Comparison of ENCODE assay signal across 32 cellular contexts in genomic region chr7:112715525-112715924, GRCh38.
"Had no signal": no experiment of that assay in that cellular context is flagged by ENCODE, and none has a peak within 500 bp of the region (broad histone marks: within the 10 kb centered on the region; RNA-seq: fewer than 3 reads in every experiment).

No MANE protein-coding gene starts in this region.

- H3K27ac Mint-ChIP-seq: activated CD4-positive, alpha-beta memory T cell treated with anti-CD3 and anti-CD28 coated beads for 36 hours; activated CD4-positive, alpha-beta T cell treated with anti-CD3 and anti-CD28 coated beads for 36 hours; activated CD4-positive, alpha-beta T cell treated with anti-CD3 and anti-CD28 coated beads, Interleukin-2, amount 10 ng/mL, durations not matched to agents 24 days and 14 days; activated CD8-positive, alpha-beta memory T cell treated with anti-CD3 and anti-CD28 coated beads, Interleukin-2, amount 10 ng/mL, durations not matched to agents 7 days and 5 days; activated CD8-positive, alpha-beta T cell treated with anti-CD3 and anti-CD28 coated beads, Interleukin-2, amount 10 ng/mL, durations not matched to agents 7 days and 5 days; activated naive CD4-positive, alpha-beta T cell treated with anti-CD3 and anti-CD28 coated beads for 36 hours; activated naive CD4-positive, alpha-beta T cell treated with anti-CD3 and anti-CD28 coated beads, Interleukin-2, amount 50 U/mL, for 24 hours; activated naive CD8-positive, alpha-beta T cell treated with anti-CD3 and anti-CD28 coated beads for 36 hours; activated naive CD8-positive, alpha-beta T cell treated with anti-CD3 and anti-CD28 coated beads, Interleukin-2, amount 50 U/mL, for 24 hours; activated T-helper 1 cell treated with anti-CD3 and anti-CD28 coated beads, Interleukin-12 subunit alpha, Interleukin-12 subunit beta, Interleukin-2, Interleukin-4 antibody, amounts not matched to agents 30 ng/mL and 10 ng/mL and 1 ng/mL, durations not matched to agents 14 hours and 24 hours and 36 hours; activated T-helper 2 cell treated with anti-CD3 and anti-CD28 coated beads, Interferon-gamma antibody, Interleukin-2, Interleukin-4, amounts not matched to agents 10 μg/mL and 5 μg/mL and 100 μg/mL, durations not matched to agents 14 hours and 24 hours and 36 hours; dendritic cell treated with granulocyte-macrophage colony-stimulating factor and Interleukin-4, amounts not matched to agents 40 ng/mL and 50 ng/mL, for 4 days; endodermal cell had no signal

- H3K27me3 Mint-ChIP-seq: activated CD4-positive, alpha-beta memory T cell treated with anti-CD3 and anti-CD28 coated beads for 36 hours; activated CD4-positive, alpha-beta T cell treated with anti-CD3 and anti-CD28 coated beads for 36 hours; activated CD4-positive, alpha-beta T cell treated with anti-CD3 and anti-CD28 coated beads, Interleukin-2, amount 10 ng/mL, durations not matched to agents 24 days and 14 days; activated CD8-positive, alpha-beta memory T cell treated with anti-CD3 and anti-CD28 coated beads, Interleukin-2, amount 10 ng/mL, durations not matched to agents 7 days and 5 days; activated naive CD8-positive, alpha-beta T cell treated with anti-CD3 and anti-CD28 coated beads for 36 hours; dendritic cell treated with granulocyte-macrophage colony-stimulating factor and Interleukin-4, amounts not matched to agents 40 ng/mL and 50 ng/mL, for 4 days had no signal

- H3K27ac ChIP-seq: adrenal gland, ascending aorta, brain microvascular endothelial cell, coronary artery, dorsolateral prefrontal cortex had no signal

- H3K36me3 Mint-ChIP-seq: activated CD4-positive, alpha-beta memory T cell treated with anti-CD3 and anti-CD28 coated beads for 36 hours; activated CD8-positive, alpha-beta memory T cell treated with anti-CD3 and anti-CD28 coated beads, Interleukin-2, amount 10 ng/mL, durations not matched to agents 7 days and 5 days; activated naive CD4-positive, alpha-beta T cell treated with anti-CD3 and anti-CD28 coated beads, Interleukin-2, amount 50 U/mL, for 24 hours; activated naive CD8-positive, alpha-beta T cell treated with anti-CD3 and anti-CD28 coated beads for 36 hours had no signal

- H3K9me3 Mint-ChIP-seq: activated CD4-positive, alpha-beta T cell treated with anti-CD3 and anti-CD28 coated beads, Interleukin-2, amount 10 ng/mL, durations not matched to agents 24 days and 14 days; activated naive CD4-positive, alpha-beta T cell treated with anti-CD3 and anti-CD28 coated beads for 36 hours; activated naive CD4-positive, alpha-beta T cell treated with anti-CD3 and anti-CD28 coated beads, Interleukin-2, amount 50 U/mL, for 24 hours; activated T-helper 1 cell treated with anti-CD3 and anti-CD28 coated beads, Interleukin-12 subunit alpha, Interleukin-12 subunit beta, Interleukin-2, Interleukin-4 antibody, amounts not matched to agents 30 ng/mL and 10 ng/mL and 1 ng/mL, durations not matched to agents 14 hours and 24 hours and 36 hours; activated T-helper 2 cell treated with anti-CD3 and anti-CD28 coated beads, Interferon-gamma antibody, Interleukin-2, Interleukin-4, amounts not matched to agents 10 μg/mL and 5 μg/mL and 100 μg/mL, durations not matched to agents 14 hours and 24 hours and 36 hours; central memory CD8-positive, alpha-beta T cell; dendritic cell treated with granulocyte-macrophage colony-stimulating factor and Interleukin-4, amounts not matched to agents 40 ng/mL and 50 ng/mL, for 4 days had no signal

- H3K9me3 ChIP-seq: adrenal gland had no signal

- H3K4me1 ChIP-seq: adrenal gland, ascending aorta had no signal

- H3K36me3 ChIP-seq: adrenal gland, ascending aorta, brain microvascular endothelial cell had no signal

- H3K27me3 ChIP-seq: adrenal gland, ascending aorta, brain microvascular endothelial cell, dorsolateral prefrontal cortex had no signal

- H3K4me3 Mint-ChIP-seq: activated CD4-positive, alpha-beta memory T cell treated with anti-CD3 and anti-CD28 coated beads for 36 hours; activated CD4-positive, alpha-beta T cell treated with anti-CD3 and anti-CD28 coated beads for 36 hours; activated CD4-positive, alpha-beta T cell treated with anti-CD3 and anti-CD28 coated beads, Interleukin-2, amount 10 ng/mL, durations not matched to agents 24 days and 14 days; activated CD8-positive, alpha-beta memory T cell treated with anti-CD3 and anti-CD28 coated beads, Interleukin-2, amount 10 ng/mL, durations not matched to agents 7 days and 5 days; activated CD8-positive, alpha-beta T cell treated with anti-CD3 and anti-CD28 coated beads, Interleukin-2, amount 10 ng/mL, durations not matched to agents 7 days and 5 days; activated naive CD4-positive, alpha-beta T cell treated with anti-CD3 and anti-CD28 coated beads for 36 hours; activated naive CD4-positive, alpha-beta T cell treated with anti-CD3 and anti-CD28 coated beads, Interleukin-2, amount 50 U/mL, for 24 hours; activated naive CD8-positive, alpha-beta T cell treated with anti-CD3 and anti-CD28 coated beads for 36 hours; activated naive CD8-positive, alpha-beta T cell treated with anti-CD3 and anti-CD28 coated beads, Interleukin-2, amount 50 U/mL, for 24 hours; activated T-helper 1 cell treated with anti-CD3 and anti-CD28 coated beads, Interleukin-12 subunit alpha, Interleukin-12 subunit beta, Interleukin-2, Interleukin-4 antibody, amounts not matched to agents 30 ng/mL and 10 ng/mL and 1 ng/mL, durations not matched to agents 14 hours and 24 hours and 36 hours; central memory CD8-positive, alpha-beta T cell; dendritic cell treated with granulocyte-macrophage colony-stimulating factor and Interleukin-4, amounts not matched to agents 40 ng/mL and 50 ng/mL, for 4 days; endodermal cell had no signal

- ATAC-seq: activated CD4-positive, alpha-beta T cell treated with anti-CD3 and anti-CD28 coated beads for 36 hours; activated CD8-positive, alpha-beta memory T cell treated with anti-CD3 and anti-CD28 coated beads, Interleukin-2, amount 10 ng/mL, durations not matched to agents 7 days and 5 days; activated CD8-positive, alpha-beta T cell treated with anti-CD3 and anti-CD28 coated beads, Interleukin-2, amount 10 ng/mL, durations not matched to agents 7 days and 5 days; activated naive CD8-positive, alpha-beta T cell treated with anti-CD3 and anti-CD28 coated beads, Interleukin-2, amount 50 U/mL, for 24 hours; esophagus mucosa had no signal

- H3K4me1 Mint-ChIP-seq: activated CD4-positive, alpha-beta T cell treated with anti-CD3 and anti-CD28 coated beads for 36 hours; activated CD4-positive, alpha-beta T cell treated with anti-CD3 and anti-CD28 coated beads, Interleukin-2, amount 10 ng/mL, durations not matched to agents 24 days and 14 days; activated CD8-positive, alpha-beta memory T cell treated with anti-CD3 and anti-CD28 coated beads, Interleukin-2, amount 10 ng/mL, durations not matched to agents 7 days and 5 days; activated naive CD4-positive, alpha-beta T cell treated with anti-CD3 and anti-CD28 coated beads, Interleukin-2, amount 50 U/mL, for 24 hours; activated naive CD8-positive, alpha-beta T cell treated with anti-CD3 and anti-CD28 coated beads for 36 hours; activated naive CD8-positive, alpha-beta T cell treated with anti-CD3 and anti-CD28 coated beads, Interleukin-2, amount 50 U/mL, for 24 hours; central memory CD8-positive, alpha-beta T cell had no signal

- FAIRE-seq: frontal cortex had no signal

- DNase-seq: activated CD4-positive, alpha-beta memory T cell treated with anti-CD3 and anti-CD28 coated beads for 36 hours; activated CD4-positive, alpha-beta T cell treated with anti-CD3 and anti-CD28 coated beads for 36 hours; activated CD4-positive, alpha-beta T cell treated with anti-CD3 and anti-CD28 coated beads, Interleukin-2, amount 10 ng/mL, durations not matched to agents 24 days and 14 days; activated CD4-positive, CD25-positive, alpha-beta regulatory T cell; activated CD4-positive, CD25-positive, alpha-beta regulatory T cell treated with anti-CD3 and anti-CD28 coated beads, Interleukin-2, amount 50 U/mL, for 72 hours; activated CD8-positive, alpha-beta memory T cell treated with anti-CD3 and anti-CD28 coated beads, Interleukin-2, amount 10 ng/mL, durations not matched to agents 7 days and 5 days; activated CD8-positive, alpha-beta memory T cell treated with anti-CD3 and anti-CD28 coated beads, Interleukin-2, amount 50 U/mL, for 4 hours; activated CD8-positive, alpha-beta T cell treated with anti-CD3 and anti-CD28 coated beads, Interleukin-2, amount 10 ng/mL, durations not matched to agents 7 days and 5 days; activated effector memory CD4-positive, alpha-beta T cell treated with anti-CD3 and anti-CD28 coated beads, Interleukin-2, amount 50 U/mL, for 16 hours; activated naive CD4-positive, alpha-beta T cell treated with anti-CD3 and anti-CD28 coated beads for 36 hours; activated naive CD8-positive, alpha-beta T cell treated with anti-CD3 and anti-CD28 coated beads for 36 hours; activated naive CD8-positive, alpha-beta T cell treated with anti-CD3 and anti-CD28 coated beads, Interleukin-2, amount 50 U/mL, for 24 hours; activated T-cell treated with anti-CD3 and anti-CD28 coated beads, Interleukin-2, amount 50 U/mL, for 1 hour; activated T-cell treated with anti-CD3 and anti-CD28 coated beads, Interleukin-2, amount 50 U/mL, for 48 hours; adrenal gland; amygdala; brain microvascular endothelial cell; dorsolateral prefrontal cortex; effector memory CD4-positive, alpha-beta T cell; endodermal cell; foreskin fibroblast; head of caudate nucleus; T-helper 2 cell had no signal

- H3K4me3 ChIP-seq: adrenal gland, ascending aorta, coronary artery, dorsolateral prefrontal cortex had no signal
